In the genomic region with DNA sequence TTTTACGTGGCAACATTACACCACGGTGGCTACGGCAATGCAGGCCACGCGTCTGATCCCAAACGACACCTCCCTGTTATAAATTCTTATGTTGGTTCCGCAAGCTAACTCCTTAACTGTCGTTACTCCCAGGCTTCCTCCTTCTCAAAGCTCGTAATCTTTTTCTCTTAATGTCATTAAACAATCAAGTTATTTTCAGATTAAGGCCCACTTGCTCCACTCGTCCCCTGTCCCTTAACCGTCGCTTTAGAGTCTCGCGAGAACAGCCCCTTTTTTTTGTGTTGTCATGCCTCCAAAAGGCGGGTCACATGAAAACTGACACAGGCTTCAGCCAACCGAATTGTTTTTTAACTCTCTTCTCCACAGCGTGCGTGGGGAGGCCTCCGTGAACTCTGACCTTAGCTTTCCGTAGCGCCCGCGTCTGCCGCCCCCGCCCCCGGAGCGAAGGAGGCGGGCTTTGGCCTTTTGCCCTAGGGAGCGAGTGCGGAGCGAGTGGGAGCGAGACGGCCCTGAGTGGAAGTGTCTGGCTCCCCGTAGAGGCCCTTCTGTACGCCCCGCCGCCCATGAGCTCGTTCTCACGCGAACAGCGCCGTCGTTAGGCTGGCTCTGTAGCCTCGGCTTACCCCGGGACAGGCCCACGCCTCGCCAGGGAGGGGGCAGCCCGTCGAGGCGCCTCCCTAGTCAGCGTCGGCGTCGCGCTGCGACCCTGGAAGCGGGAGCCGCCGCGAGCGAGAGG, we compare ENCODE assay signal across 8 cellular contexts. TPM values are rescaled to one million over a fixed set of nuclear protein-coding genes. Genes with fewer than 3 reads are reported as not detected.
A peak's percentile ranks its signal among the peaks of the same experiment; 100 is the strongest.
DNase-seq lines count a peak whose midpoint lies in the region; ATAC-seq lines count a peak whose summit lies in the region.

A gene (plus strand): TSS at position 463 of the 736 bp plus-strand sequence. CDS start 360 bp downstream, outside the sequence.

- DNase-seq in CMK (ENCODE audit: low read depth) (peak; percentile 92), HT1080 (ENCODE audit: low read depth) (peak; percentile 96), NOMO-1 (lab: John Stamatoyannopoulos, UW; ENCODE audit: unreplicated experiment in 2 of 2) (peak; percentile 96), medulla oblongata (ENCODE audit: extremely low spot score) (peak; percentile 100)
- peak; percentile 91 to 96 for DNase-seq in activated CD8-positive, alpha-beta memory T cell treated with anti-CD3 and anti-CD28 coated beads for 4 hours (ENCODE audit: low read depth in 2 of 2)
- peak; percentile 91 to 96 (median 95) for DNase-seq in effector memory CD4-positive, alpha-beta T cell
- peak; percentile 92 for DNase-seq in stimulated activated CD8-positive, alpha-beta memory T cell treated with anti-CD3 and anti-CD28 coated beads, Interleukin-12 subunit alpha, Interleukin-12 subunit beta, amount 100 ng/mL, for 1 hour (ENCODE audit: low read depth)

- H3K4me3 ChIP-seq in effector memory CD4-positive, alpha-beta T cell (ENCODE audit: insufficient read depth, low read depth, low read length, poor library complexity, severe bottlenecking) = peak within 1 kb of the TSS; percentile 97

- no peaks in the 10 kb centered on the region for H3K36me3 ChIP-seq in effector memory CD4-positive, alpha-beta T cell (ENCODE audit: control insufficient read depth, insufficient read depth, low read length)

- ATAC-seq in GM21360 (IDR thresholded peaks at IDR 0.05; ENCODE audit: unreplicated experiment) = peak; percentile 71

- H3K4me1 ChIP-seq in effector memory CD4-positive, alpha-beta T cell (ENCODE audit: control insufficient read depth, insufficient read depth, low read length, poor library complexity, severe bottlenecking) = peaks cover 23% of the 10 kb centered on the region

- H3K27me3 ChIP-seq in effector memory CD4-positive, alpha-beta T cell (replicated peaks; ENCODE audit: control insufficient read depth, insufficient read depth, low read length, poor library complexity, severe bottlenecking) = no peaks in the 10 kb centered on the region

- H3K27ac ChIP-seq in effector memory CD4-positive, alpha-beta T cell (ENCODE audit: insufficient read depth, low read length, poor library complexity, severe bottlenecking) = peak within 1 kb of the TSS; percentile 96

- no peaks in the 10 kb centered on the region for H3K9me3 ChIP-seq in effector memory CD4-positive, alpha-beta T cell (ENCODE audit: control insufficient read depth, low read length)

RNA-seq across cellular contexts. Expression of the gene that starts here (rescaled TPM):
- 100 and 123 TPM in 2 replicates for total RNA-seq in HT1080 (2014; rRNA removed; shearing (Covaris generic))
- 43.2 and 50.2 TPM in 2 replicates for polyA plus RNA-seq in HT1080 (2015; cell fraction: cytosol; rRNA removed)
- 161 and 167 TPM in 2 replicates for polyA plus RNA-seq in HT1080 (2015; cell fraction: nucleus; rRNA removed)

Comparison
In these comparisons a context has a peak if more than half of its experiments do, and no peak if none do; other contexts are left out.
1. Peak in every context shown above with its lines: DNase-seq, ATAC-seq, H3K4me3 ChIP-seq and H3K27ac ChIP-seq.